In genomic region chr11:86162257-86162656, GRCh38 we compare ENCODE assay signal across 1 cellular context.
TF ChIP-seq lines count a peak whose summit lies in the region.

No MANE protein-coding gene starts in this region.

TF ChIP-seq in GM12878, 131 proteins besides CTCF, POLR2A, EP300 and RAD21 (continued from another document):
- TF ChIP-seq CEBPZ (IDR thresholded peaks at IDR 0.05; ENCODE audit: low read depth, low read length) (no peak), SPI1 (IDR thresholded peaks at IDR 0.05; ENCODE audit: borderline replicate concordance, insufficient read depth, low read depth, low read length) (peak; percentile 71), ZNF24 (IDR thresholded peaks at IDR 0.05) (no peak), POLR2AphosphoS2 (IDR thresholded peaks at IDR 0.05; ENCODE audit: low read depth, low read length) (no peak), EED (IDR thresholded peaks at IDR 0.05; ENCODE audit: low read depth) (peak; percentile 60; the same call in 1 of the 2 replicates), EGR1 (IDR thresholded peaks at IDR 0.05; ENCODE audit: borderline replicate concordance in 1 of 2, low read depth in 2 of 2, low read length in 2 of 2) (no peak), ZNF592 (IDR thresholded peaks at IDR 0.05) (no peak), CHD4 (IDR thresholded peaks at IDR 0.05) (no peak), SMAD5 (IDR thresholded peaks at IDR 0.05; ENCODE audit: low read depth) (no peak)
- TF ChIP-seq, protein P1, sequence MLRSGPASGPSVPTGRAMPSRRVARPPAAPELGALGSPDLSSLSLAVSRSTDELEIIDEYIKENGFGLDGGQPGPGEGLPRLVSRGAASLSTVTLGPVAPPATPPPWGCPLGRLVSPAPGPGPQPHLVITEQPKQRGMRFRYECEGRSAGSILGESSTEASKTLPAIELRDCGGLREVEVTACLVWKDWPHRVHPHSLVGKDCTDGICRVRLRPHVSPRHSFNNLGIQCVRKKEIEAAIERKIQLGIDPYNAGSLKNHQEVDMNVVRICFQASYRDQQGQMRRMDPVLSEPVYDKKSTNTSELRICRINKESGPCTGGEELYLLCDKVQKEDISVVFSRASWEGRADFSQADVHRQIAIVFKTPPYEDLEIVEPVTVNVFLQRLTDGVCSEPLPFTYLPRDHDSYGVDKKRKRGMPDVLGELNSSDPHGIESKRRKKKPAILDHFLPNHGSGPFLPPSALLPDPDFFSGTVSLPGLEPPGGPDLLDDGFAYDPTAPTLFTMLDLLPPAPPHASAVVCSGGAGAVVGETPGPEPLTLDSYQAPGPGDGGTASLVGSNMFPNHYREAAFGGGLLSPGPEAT (IDR thresholded peaks at IDR 0.05; ENCODE audit: low read depth): no peak
- TF ChIP-seq, protein P2, sequence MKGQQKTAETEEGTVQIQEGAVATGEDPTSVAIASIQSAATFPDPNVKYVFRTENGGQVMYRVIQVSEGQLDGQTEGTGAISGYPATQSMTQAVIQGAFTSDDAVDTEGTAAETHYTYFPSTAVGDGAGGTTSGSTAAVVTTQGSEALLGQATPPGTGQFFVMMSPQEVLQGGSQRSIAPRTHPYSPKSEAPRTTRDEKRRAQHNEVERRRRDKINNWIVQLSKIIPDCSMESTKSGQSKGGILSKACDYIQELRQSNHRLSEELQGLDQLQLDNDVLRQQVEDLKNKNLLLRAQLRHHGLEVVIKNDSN (IDR thresholded peaks at IDR 0.05; ENCODE audit: borderline replicate concordance, extremely low read length, insufficient read depth, low read depth, low read length): no peak
